ENCODE assay signal across 2 cellular contexts in genomic region chr20:11890331-11891080, GRCh38.
A peak's percentile ranks its signal among the peaks of the same experiment; 100 is the strongest.
TF ChIP-seq lines count a peak whose summit lies in the region.

No MANE protein-coding gene starts in this region.

TF ChIP-seq in WTC11, 78 proteins besides CTCF, POLR2A, EP300 and RAD21 (continued from another document):
- no peak for TF ChIP-seq ZNF317 (CRISPR knock-in tag; IDR thresholded peaks at IDR 0.05; ENCODE audit: borderline replicate concordance, low read depth)
- peak; percentile 73; the same call in 1 of the 2 replicates for TF ChIP-seq E2F5 (CRISPR knock-in tag; IDR thresholded peaks at IDR 0.05)
- TF ChIP-seq TP53 (CRISPR knock-in tag; IDR thresholded peaks at IDR 0.05) = no peak
- TF ChIP-seq, protein P1, sequence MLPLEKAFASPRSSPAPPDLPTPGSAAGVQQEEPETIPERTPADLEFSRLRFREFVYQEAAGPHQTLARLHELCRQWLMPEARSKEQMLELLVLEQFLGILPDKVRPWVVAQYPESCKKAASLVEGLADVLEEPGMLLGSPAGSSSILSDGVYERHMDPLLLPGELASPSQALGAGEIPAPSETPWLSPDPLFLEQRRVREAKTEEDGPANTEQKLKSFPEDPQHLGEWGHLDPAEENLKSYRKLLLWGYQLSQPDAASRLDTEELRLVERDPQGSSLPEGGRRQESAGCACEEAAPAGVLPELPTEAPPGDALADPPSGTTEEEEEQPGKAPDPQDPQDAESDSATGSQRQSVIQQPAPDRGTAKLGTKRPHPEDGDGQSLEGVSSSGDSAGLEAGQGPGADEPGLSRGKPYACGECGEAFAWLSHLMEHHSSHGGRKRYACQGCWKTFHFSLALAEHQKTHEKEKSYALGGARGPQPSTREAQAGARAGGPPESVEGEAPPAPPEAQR (CRISPR knock-in tag; IDR thresholded peaks at IDR 0.05) = 0 out of 2 replicates have a peak, but pooled peaks have one; percentile 9
- no peak for TF ChIP-seq CBFB (CRISPR knock-in tag; IDR thresholded peaks at IDR 0.05; ENCODE audit: low read depth)
- no peak for TF ChIP-seq SOX15 (CRISPR knock-in tag; IDR thresholded peaks at IDR 0.05)
- TF ChIP-seq, protein P2, sequence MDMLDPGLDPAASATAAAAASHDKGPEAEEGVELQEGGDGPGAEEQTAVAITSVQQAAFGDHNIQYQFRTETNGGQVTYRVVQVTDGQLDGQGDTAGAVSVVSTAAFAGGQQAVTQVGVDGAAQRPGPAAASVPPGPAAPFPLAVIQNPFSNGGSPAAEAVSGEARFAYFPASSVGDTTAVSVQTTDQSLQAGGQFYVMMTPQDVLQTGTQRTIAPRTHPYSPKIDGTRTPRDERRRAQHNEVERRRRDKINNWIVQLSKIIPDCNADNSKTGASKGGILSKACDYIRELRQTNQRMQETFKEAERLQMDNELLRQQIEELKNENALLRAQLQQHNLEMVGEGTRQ (CRISPR knock-in tag; IDR thresholded peaks at IDR 0.05) = peak; percentile 27; the same call in 1 of the 2 replicates

TF ChIP-seq in HepG2, 621 proteins besides CTCF, POLR2A, EP300 and RAD21 (continued from another document and continues in another):
- TF ChIP-seq E2F2 (CRISPR knock-in tag; IDR thresholded peaks at IDR 0.05; ENCODE audit: borderline replicate concordance) (peak; percentile 57; the same call in 1 of the 2 replicates), ATF4 (CRISPR knock-in tag; IDR thresholded peaks at IDR 0.05) (0 out of 4 replicates have a peak, but pooled peaks of 1 of the 2 experiments have one; percentile 40), NONO (IDR thresholded peaks at IDR 0.05) (no peak), NONO (CRISPR knock-in tag; conservative IDR thresholded peaks at IDR 0.05) (peak; percentile 92), SRY (CRISPR knock-in tag; IDR thresholded peaks at IDR 0.05) (0 out of 2 replicates have a peak, but pooled peaks have one; percentile 67), ZNF605 (CRISPR knock-in tag; IDR thresholded peaks at IDR 0.05) (no peak), ARID4A (CRISPR knock-in tag; IDR thresholded peaks at IDR 0.05; ENCODE audit: borderline replicate concordance) (peak; percentile 60; the same call in 1 of the 2 replicates), ZNF367 (CRISPR knock-in tag; IDR thresholded peaks at IDR 0.05; ENCODE audit: borderline replicate concordance) (peak; percentile 24; the same call in 1 of the 2 replicates), E2F1 (CRISPR knock-in tag; IDR thresholded peaks at IDR 0.05) (no peak), SNAPC2 (CRISPR knock-in tag; IDR thresholded peaks at IDR 0.05) (0 out of 2 replicates have a peak, but pooled peaks have one; percentile 22), ZFP37 (CRISPR knock-in tag; IDR thresholded peaks at IDR 0.05; ENCODE audit: borderline replicate concordance) (no peak), ZNF329 (CRISPR knock-in tag; IDR thresholded peaks at IDR 0.05; ENCODE audit: low read depth) (no peak; the same call in 1 of the 2 replicates), NFYB (CRISPR knock-in tag; IDR thresholded peaks at IDR 0.05) (peak; percentile 16; the same call in 1 of the 2 replicates)
- TF ChIP-seq, protein P3, sequence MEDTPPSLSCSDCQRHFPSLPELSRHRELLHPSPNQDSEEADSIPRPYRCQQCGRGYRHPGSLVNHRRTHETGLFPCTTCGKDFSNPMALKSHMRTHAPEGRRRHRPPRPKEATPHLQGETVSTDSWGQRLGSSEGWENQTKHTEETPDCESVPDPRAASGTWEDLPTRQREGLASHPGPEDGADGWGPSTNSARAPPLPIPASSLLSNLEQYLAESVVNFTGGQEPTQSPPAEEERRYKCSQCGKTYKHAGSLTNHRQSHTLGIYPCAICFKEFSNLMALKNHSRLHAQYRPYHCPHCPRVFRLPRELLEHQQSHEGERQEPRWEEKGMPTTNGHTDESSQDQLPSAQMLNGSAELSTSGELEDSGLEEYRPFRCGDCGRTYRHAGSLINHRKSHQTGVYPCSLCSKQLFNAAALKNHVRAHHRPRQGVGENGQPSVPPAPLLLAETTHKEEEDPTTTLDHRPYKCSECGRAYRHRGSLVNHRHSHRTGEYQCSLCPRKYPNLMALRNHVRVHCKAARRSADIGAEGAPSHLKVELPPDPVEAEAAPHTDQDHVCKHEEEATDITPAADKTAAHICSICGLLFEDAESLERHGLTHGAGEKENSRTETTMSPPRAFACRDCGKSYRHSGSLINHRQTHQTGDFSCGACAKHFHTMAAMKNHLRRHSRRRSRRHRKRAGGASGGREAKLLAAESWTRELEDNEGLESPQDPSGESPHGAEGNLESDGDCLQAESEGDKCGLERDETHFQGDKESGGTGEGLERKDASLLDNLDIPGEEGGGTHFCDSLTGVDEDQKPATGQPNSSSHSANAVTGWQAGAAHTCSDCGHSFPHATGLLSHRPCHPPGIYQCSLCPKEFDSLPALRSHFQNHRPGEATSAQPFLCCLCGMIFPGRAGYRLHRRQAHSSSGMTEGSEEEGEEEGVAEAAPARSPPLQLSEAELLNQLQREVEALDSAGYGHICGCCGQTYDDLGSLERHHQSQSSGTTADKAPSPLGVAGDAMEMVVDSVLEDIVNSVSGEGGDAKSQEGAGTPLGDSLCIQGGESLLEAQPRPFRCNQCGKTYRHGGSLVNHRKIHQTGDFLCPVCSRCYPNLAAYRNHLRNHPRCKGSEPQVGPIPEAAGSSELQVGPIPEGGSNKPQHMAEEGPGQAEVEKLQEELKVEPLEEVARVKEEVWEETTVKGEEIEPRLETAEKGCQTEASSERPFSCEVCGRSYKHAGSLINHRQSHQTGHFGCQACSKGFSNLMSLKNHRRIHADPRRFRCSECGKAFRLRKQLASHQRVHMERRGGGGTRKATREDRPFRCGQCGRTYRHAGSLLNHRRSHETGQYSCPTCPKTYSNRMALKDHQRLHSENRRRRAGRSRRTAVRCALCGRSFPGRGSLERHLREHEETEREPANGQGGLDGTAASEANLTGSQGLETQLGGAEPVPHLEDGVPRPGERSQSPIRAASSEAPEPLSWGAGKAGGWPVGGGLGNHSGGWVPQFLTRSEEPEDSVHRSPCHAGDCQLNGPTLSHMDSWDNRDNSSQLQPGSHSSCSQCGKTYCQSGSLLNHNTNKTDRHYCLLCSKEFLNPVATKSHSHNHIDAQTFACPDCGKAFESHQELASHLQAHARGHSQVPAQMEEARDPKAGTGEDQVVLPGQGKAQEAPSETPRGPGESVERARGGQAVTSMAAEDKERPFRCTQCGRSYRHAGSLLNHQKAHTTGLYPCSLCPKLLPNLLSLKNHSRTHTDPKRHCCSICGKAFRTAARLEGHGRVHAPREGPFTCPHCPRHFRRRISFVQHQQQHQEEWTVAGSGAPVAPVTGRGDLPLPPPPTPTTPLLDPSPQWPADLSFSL (CRISPR knock-in tag; IDR thresholded peaks at IDR 0.05) = no peak
- TF ChIP-seq, protein P4, sequence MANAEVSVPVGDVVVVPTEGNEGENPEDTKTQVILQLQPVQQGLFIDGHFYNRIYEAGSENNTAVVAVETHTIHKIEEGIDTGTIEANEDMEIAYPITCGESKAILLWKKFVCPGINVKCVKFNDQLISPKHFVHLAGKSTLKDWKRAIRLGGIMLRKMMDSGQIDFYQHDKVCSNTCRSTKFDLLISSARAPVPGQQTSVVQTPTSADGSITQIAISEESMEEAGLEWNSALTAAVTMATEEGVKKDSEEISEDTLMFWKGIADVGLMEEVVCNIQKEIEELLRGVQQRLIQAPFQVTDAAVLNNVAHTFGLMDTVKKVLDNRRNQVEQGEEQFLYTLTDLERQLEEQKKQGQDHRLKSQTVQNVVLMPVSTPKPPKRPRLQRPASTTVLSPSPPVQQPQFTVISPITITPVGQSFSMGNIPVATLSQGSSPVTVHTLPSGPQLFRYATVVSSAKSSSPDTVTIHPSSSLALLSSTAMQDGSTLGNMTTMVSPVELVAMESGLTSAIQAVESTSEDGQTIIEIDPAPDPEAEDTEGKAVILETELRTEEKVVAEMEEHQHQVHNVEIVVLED (CRISPR knock-in tag; IDR thresholded peaks at IDR 0.05; ENCODE audit: borderline replicate concordance) = peak; percentile 91
- TF ChIP-seq, protein P5, sequence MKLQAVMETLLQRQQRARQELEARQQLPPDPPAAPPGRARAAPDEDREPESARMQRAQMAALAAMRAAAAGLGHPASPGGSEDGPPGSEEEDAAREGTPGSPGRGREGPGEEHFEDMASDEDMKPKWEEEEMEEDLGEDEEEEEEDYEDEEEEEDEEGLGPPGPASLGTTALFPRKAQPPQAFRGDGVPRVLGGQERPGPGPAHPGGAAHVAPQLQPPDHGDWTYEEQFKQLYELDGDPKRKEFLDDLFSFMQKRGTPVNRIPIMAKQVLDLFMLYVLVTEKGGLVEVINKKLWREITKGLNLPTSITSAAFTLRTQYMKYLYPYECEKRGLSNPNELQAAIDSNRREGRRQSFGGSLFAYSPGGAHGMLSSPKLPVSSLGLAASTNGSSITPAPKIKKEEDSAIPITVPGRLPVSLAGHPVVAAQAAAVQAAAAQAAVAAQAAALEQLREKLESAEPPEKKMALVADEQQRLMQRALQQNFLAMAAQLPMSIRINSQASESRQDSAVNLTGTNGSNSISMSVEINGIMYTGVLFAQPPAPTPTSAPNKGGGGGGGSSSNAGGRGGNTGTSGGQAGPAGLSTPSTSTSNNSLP (IDR thresholded peaks at IDR 0.05; ENCODE audit: low read depth, low read length) = no peak
- TF ChIP-seq, protein P6, sequence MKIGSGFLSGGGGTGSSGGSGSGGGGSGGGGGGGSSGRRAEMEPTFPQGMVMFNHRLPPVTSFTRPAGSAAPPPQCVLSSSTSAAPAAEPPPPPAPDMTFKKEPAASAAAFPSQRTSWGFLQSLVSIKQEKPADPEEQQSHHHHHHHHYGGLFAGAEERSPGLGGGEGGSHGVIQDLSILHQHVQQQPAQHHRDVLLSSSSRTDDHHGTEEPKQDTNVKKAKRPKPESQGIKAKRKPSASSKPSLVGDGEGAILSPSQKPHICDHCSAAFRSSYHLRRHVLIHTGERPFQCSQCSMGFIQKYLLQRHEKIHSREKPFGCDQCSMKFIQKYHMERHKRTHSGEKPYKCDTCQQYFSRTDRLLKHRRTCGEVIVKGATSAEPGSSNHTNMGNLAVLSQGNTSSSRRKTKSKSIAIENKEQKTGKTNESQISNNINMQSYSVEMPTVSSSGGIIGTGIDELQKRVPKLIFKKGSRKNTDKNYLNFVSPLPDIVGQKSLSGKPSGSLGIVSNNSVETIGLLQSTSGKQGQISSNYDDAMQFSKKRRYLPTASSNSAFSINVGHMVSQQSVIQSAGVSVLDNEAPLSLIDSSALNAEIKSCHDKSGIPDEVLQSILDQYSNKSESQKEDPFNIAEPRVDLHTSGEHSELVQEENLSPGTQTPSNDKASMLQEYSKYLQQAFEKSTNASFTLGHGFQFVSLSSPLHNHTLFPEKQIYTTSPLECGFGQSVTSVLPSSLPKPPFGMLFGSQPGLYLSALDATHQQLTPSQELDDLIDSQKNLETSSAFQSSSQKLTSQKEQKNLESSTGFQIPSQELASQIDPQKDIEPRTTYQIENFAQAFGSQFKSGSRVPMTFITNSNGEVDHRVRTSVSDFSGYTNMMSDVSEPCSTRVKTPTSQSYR (CRISPR knock-in tag; IDR thresholded peaks at IDR 0.05; ENCODE audit: borderline replicate concordance) = no peak
- TF ChIP-seq, protein P7, sequence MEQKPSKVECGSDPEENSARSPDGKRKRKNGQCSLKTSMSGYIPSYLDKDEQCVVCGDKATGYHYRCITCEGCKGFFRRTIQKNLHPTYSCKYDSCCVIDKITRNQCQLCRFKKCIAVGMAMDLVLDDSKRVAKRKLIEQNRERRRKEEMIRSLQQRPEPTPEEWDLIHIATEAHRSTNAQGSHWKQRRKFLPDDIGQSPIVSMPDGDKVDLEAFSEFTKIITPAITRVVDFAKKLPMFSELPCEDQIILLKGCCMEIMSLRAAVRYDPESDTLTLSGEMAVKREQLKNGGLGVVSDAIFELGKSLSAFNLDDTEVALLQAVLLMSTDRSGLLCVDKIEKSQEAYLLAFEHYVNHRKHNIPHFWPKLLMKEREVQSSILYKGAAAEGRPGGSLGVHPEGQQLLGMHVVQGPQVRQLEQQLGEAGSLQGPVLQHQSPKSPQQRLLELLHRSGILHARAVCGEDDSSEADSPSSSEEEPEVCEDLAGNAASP (CRISPR knock-in tag; IDR thresholded peaks at IDR 0.05; ENCODE audit: borderline replicate concordance) = 0 out of 2 replicates have a peak, but pooled peaks have one; percentile 9
